Comparison of ENCODE assay signal across 29 cellular contexts in genomic region chr12:85971800-85972199, GRCh38.
DNase-seq lines count a peak whose midpoint lies in the region; ATAC-seq and TF ChIP-seq lines count a peak whose summit lies in the region.
"Had no signal": no experiment of that assay in that cellular context is flagged by ENCODE, and none has a peak within 500 bp of the region (broad histone marks: within the 10 kb centered on the region; RNA-seq: fewer than 3 reads in every experiment).

No MANE protein-coding gene starts in this region.

- H2AFZ ChIP-seq in IMR-90 (replicated peaks; ENCODE audit: low read length, poor library complexity): no peak overlapping the region

- TF ChIP-seq RAD21 in IMR-90 (IDR thresholded peaks at IDR 0.05; ENCODE audit: low read length): no peak

- H3K18ac ChIP-seq in IMR-90 (ENCODE audit: low read depth, low read length): no peak overlapping the region

- no peak overlapping the region for H3K4me3 ChIP-seq in A673 (ENCODE audit: low read depth, low read length, poor library complexity, severe bottlenecking)
- H3K4me3 ChIP-seq in IMR-90 (ENCODE audit: insufficient read depth, low read depth, low read length): no peak overlapping the region
- no peak overlapping the region for H3K4me3 ChIP-seq in astrocyte of the spinal cord (ENCODE audit: low read depth, low read length)
- H3K4me3 ChIP-seq in fibroblast of the aortic adventitia (ENCODE audit: low read depth, low read length): no peak overlapping the region
- no peak overlapping the region for H3K4me3 ChIP-seq in CD4-positive, alpha-beta memory T cell (ENCODE audit: low read length in 2 of 2)
- H3K4me3 ChIP-seq: heart left ventricle, prostate gland, sigmoid colon, tibial nerve had no signal

- H2BK120ac ChIP-seq in IMR-90 (ENCODE audit: low read depth, low read length): no peak overlapping the region

- no peak overlapping the region for H4K91ac ChIP-seq in IMR-90 (ENCODE audit: insufficient read depth, low read depth, low read length)

- no peak for TF ChIP-seq POLR2A in IMR-90 (IDR thresholded peaks at IDR 0.05; ENCODE audit: low read depth, low read length)

- H3K56ac ChIP-seq in IMR-90 (ENCODE audit: extremely low read depth, insufficient read depth, low read length): no peak overlapping the region

- H3K36me3 ChIP-seq in A673 (ENCODE audit: insufficient read depth, low read length, poor library complexity, severe bottlenecking): no peaks in the 10 kb centered on the region
- H3K36me3 ChIP-seq in IMR-90 (ENCODE audit: control insufficient read depth, insufficient read depth, low read length): no peaks in the 10 kb centered on the region
- H3K36me3 ChIP-seq in CD4-positive, alpha-beta memory T cell (ENCODE audit: insufficient read depth, low read length): no peaks in the 10 kb centered on the region
- H3K36me3 ChIP-seq: heart left ventricle, neutrophil, prostate gland, sigmoid colon, tibial nerve had no signal

- no peaks in the 10 kb centered on the region for H3K27me3 Mint-ChIP-seq in CD4-positive, alpha-beta memory T cell
- H3K27me3 Mint-ChIP-seq: activated CD8-positive, alpha-beta T cell treated with anti-CD3 and anti-CD28 coated beads for 36 hours; CD4-positive, CD25-positive, alpha-beta regulatory T cell; naive B cell had no signal

- H4K20me1 ChIP-seq in IMR-90 (ENCODE audit: insufficient read depth, low read length): no peaks in the 10 kb centered on the region

- no peaks in the 10 kb centered on the region for H3K4me1 ChIP-seq in A673 (ENCODE audit: insufficient read depth, low read length, poor library complexity, severe bottlenecking)
- H3K4me1 ChIP-seq in IMR-90 (ENCODE audit: control insufficient read depth, insufficient read depth, low read length): no peaks in the 10 kb centered on the region
- no peaks in the 10 kb centered on the region for H3K4me1 ChIP-seq in CD4-positive, alpha-beta memory T cell (ENCODE audit: insufficient read depth, low read length)
- H3K4me1 ChIP-seq: heart left ventricle, prostate gland, sigmoid colon, tibial nerve had no signal

- H2BK5ac ChIP-seq in IMR-90 (ENCODE audit: low read depth, low read length, poor library complexity, severe bottlenecking): no peak overlapping the region

- BruUV-seq in A673 (replicated peaks; lab: Mats Ljungman, UMichigan) (no TSS peak), IMR-90 (replicated peaks; lab: Mats Ljungman, UMichigan) (no TSS peak)

- peak; percentile 21 for DNase-seq in A673 (ENCODE audit: low spot score)
- no peak for DNase-seq in IMR-90
- DNase-seq in astrocyte of the spinal cord (ENCODE audit: low read depth, low spot score): no peak
- DNase-seq in fibroblast of the aortic adventitia (ENCODE audit: low read depth): peak; percentile 13
- DNase-seq in ACHN: no peak
- DNase-seq in pons (ENCODE audit: low spot score): no peak
- no peak for DNase-seq in CD4-positive, alpha-beta memory T cell
- DNase-seq: activated CD8-positive, alpha-beta T cell treated with anti-CD3 and anti-CD28 coated beads for 36 hours; activated naive CD4-positive, alpha-beta T cell treated with anti-CD3 and anti-CD28 coated beads for 36 hours; CD4-positive, CD25-positive, alpha-beta regulatory T cell; effector CD8-positive, alpha-beta T cell; erythroblast; foreskin fibroblast; heart left ventricle; left ventricle myocardium superior; midbrain; naive B cell; NCI-H1092; NCI-H1694 treated with DMSO at 0.1 percent for 48 hours; NCI-H2171 treated with DMSO at 0.1 percent for 48 hours; NCI-H510A; OCI-M1; Right ventricle myocardium superior; sigmoid colon; stimulated activated CD4-positive, alpha-beta T cell treated with anti-CD3 and anti-CD28 coated beads, Interleukin-4, amount 100 ng/mL, for 4 hours had no signal

- H3K9ac ChIP-seq in IMR-90 (ENCODE audit: low read depth, low read length): no peak overlapping the region

- no peak overlapping the region for H4K5ac ChIP-seq in IMR-90 (ENCODE audit: low read depth, low read length)

- POLR2A ChIA-PET in A673 (lab: Charles Lee; ENCODE audit: low non-redundant PET): no interaction called here
- POLR2A ChIA-PET in IMR-90 (lab: Charles Lee; ENCODE audit: unreplicated experiment): no interaction called here
- POLR2A ChIA-PET in CD4-positive, alpha-beta memory T cell (lab: Charles Lee; ENCODE audit: partially characterized antibody): no interaction called here

- no peak overlapping the region for H3K4ac ChIP-seq in IMR-90 (ENCODE audit: low read depth, low read length)

- no peaks in the 10 kb centered on the region for H3K9me1 ChIP-seq in IMR-90 (ENCODE audit: insufficient read depth, low read length)

- in situ Hi-C loops in IMR-90 (cut with MboI; ENCODE audit: low sequenced_read_pairs) (loop anchor here (25.0 kb wide), 1 partner anchor 941 kb away; no protein-coding TSS in a partner anchor), astrocyte of the spinal cord (cut with HindIII; ENCODE audit: low sequenced_read_pairs) (no loop called here), ACHN (cut with HindIII; ENCODE audit: low pct_ligation_motif_present, low pct_unique_long_range_greater_than_20kb, low sequenced_read_pairs) (no loop called here)

- no peak overlapping the region for H3K23ac ChIP-seq in IMR-90 (ENCODE audit: low read depth, low read length)

- intact Hi-C loops in A673 (cut with micrococcal nuclease; ENCODE audit: unreplicated experiment): no loop called here
- intact Hi-C loops in IMR-90 (cut with micrococcal nuclease): loop anchor here (5.0 kb wide), 1 partner anchor 941 kb away; no protein-coding TSS in a partner anchor
- intact Hi-C loops in CD4-positive, alpha-beta memory T cell (cut with micrococcal nuclease): no loop called here

- H3K4me3 Mint-ChIP-seq in CD4-positive, alpha-beta memory T cell: no peak overlapping the region
- H3K4me3 Mint-ChIP-seq: activated CD8-positive, alpha-beta T cell treated with anti-CD3 and anti-CD28 coated beads for 36 hours; activated naive CD4-positive, alpha-beta T cell treated with anti-CD3 and anti-CD28 coated beads for 36 hours; CD4-positive, CD25-positive, alpha-beta regulatory T cell; naive B cell had no signal

- no peak overlapping the region for H3K14ac ChIP-seq in IMR-90 (replicated peaks; ENCODE audit: low read depth, low read length)

- no peaks in the 10 kb centered on the region for H3K9me3 Mint-ChIP-seq in CD4-positive, alpha-beta memory T cell
- H3K9me3 Mint-ChIP-seq: activated CD8-positive, alpha-beta T cell treated with anti-CD3 and anti-CD28 coated beads for 36 hours; activated naive CD4-positive, alpha-beta T cell treated with anti-CD3 and anti-CD28 coated beads for 36 hours; naive B cell had no signal

- H3K27ac Mint-ChIP-seq in CD4-positive, alpha-beta memory T cell: no peak overlapping the region
- H3K27ac Mint-ChIP-seq: activated CD8-positive, alpha-beta T cell treated with anti-CD3 and anti-CD28 coated beads for 36 hours; activated naive CD4-positive, alpha-beta T cell treated with anti-CD3 and anti-CD28 coated beads for 36 hours; CD4-positive, CD25-positive, alpha-beta regulatory T cell; naive B cell had no signal

- H2AK9ac ChIP-seq in IMR-90 (replicated peaks; ENCODE audit: low read depth, low read length, poor library complexity): no peak overlapping the region

- H2AK5ac ChIP-seq in IMR-90 (ENCODE audit: low read depth, low read length): no peak overlapping the region

- H3K4me2 ChIP-seq in IMR-90 (ENCODE audit: low read depth, low read length): no peak overlapping the region

- H3K9me3 ChIP-seq in A673 (ENCODE audit: low read depth, low read length, poor library complexity, severe bottlenecking) (no peaks in the 10 kb centered on the region), IMR-90 (ENCODE audit: control insufficient read depth, insufficient read depth, low read length) (no peaks in the 10 kb centered on the region)
- no peaks in the 10 kb centered on the region for H3K9me3 ChIP-seq in CD4-positive, alpha-beta memory T cell (ENCODE audit: control insufficient read depth in 1 of 2, low read length in 2 of 2)
- H3K9me3 ChIP-seq: heart left ventricle, neutrophil, prostate gland, sigmoid colon, tibial nerve had no signal

- H2BK20ac ChIP-seq in IMR-90 (ENCODE audit: low read depth, low read length): no peak overlapping the region

- no peaks in the 10 kb centered on the region for H3K79me1 ChIP-seq in IMR-90 (ENCODE audit: low read depth in 1 of 2, low read length in 2 of 2)

- no peak overlapping the region for H3K27ac ChIP-seq in A673 (ENCODE audit: low read depth, low read length, poor library complexity, severe bottlenecking)
- no peak overlapping the region for H3K27ac ChIP-seq in IMR-90 (ENCODE audit: insufficient read depth, low read length)
- H3K27ac ChIP-seq in CD4-positive, alpha-beta memory T cell (ENCODE audit: low read depth, low read length): no peak overlapping the region
- H3K27ac ChIP-seq: heart left ventricle, neutrophil, prostate gland, sigmoid colon, tibial nerve had no signal

- dilution Hi-C loops in IMR-90 (cut with HindIII; ENCODE audit: low sequenced_read_pairs, unreplicated experiment): no loop called here

- H2BK15ac ChIP-seq in IMR-90 (ENCODE audit: low read depth, low read length): no peak overlapping the region

- H3K27me3 ChIP-seq in A673 (replicated peaks; ENCODE audit: insufficient read depth, low read depth, low read length, poor library complexity) (no peaks in the 10 kb centered on the region), IMR-90 (ENCODE audit: control insufficient read depth, insufficient read depth, low read length) (no peaks in the 10 kb centered on the region)
- H3K27me3 ChIP-seq in CD4-positive, alpha-beta memory T cell (ENCODE audit: insufficient read depth, low read length): no peaks in the 10 kb centered on the region
- H3K27me3 ChIP-seq: heart left ventricle, neutrophil, sigmoid colon, tibial nerve had no signal

- no peaks in the 10 kb centered on the region for H3K36me3 Mint-ChIP-seq in CD4-positive, alpha-beta memory T cell
- H3K36me3 Mint-ChIP-seq: CD4-positive, CD25-positive, alpha-beta regulatory T cell; naive B cell had no signal

- ATAC-seq in IMR-90 (ENCODE audit: low read depth): no peak
- ATAC-seq in activated CD4-positive, CD25-positive, alpha-beta regulatory T cell treated with anti-CD3 and anti-CD28 coated beads, Interleukin-2, amount 50 U/mL, for 24 hours: no peak
- ATAC-seq: activated CD8-positive, alpha-beta T cell treated with anti-CD3 and anti-CD28 coated beads for 36 hours; heart left ventricle; left ventricle myocardium superior had no signal

- H4K8ac ChIP-seq in IMR-90 (ENCODE audit: low read depth in 2 of 2, low read length in 2 of 2): no peak overlapping the region

- H3K4me1 Mint-ChIP-seq in CD4-positive, alpha-beta memory T cell: no peaks in the 10 kb centered on the region
- H3K4me1 Mint-ChIP-seq: CD4-positive, CD25-positive, alpha-beta regulatory T cell; naive B cell had no signal

- CTCF ChIA-PET in A673 (lab: Charles Lee) (no interaction called here), IMR-90 (lab: Yijun Ruan, JAX) (interaction anchor here (0.6 kb wide), 1 partner anchor 25 kb away, joined by 3 read pairs; no protein-coding TSS in a partner anchor)
- CTCF ChIA-PET in CD4-positive, alpha-beta memory T cell (lab: Charles Lee; ENCODE audit: partially characterized antibody): no interaction called here

- peak; percentile 47 for TF ChIP-seq CTCF in A673 (conservative IDR thresholded peaks at IDR 0.05; ENCODE audit: low read depth, low read length)
- peak; percentile 12; the same call in 1 of the 2 replicates for TF ChIP-seq CTCF in IMR-90 (conservative IDR thresholded peaks at IDR 0.05; ENCODE audit: low read depth, low read length)
- peak; percentile 18 for TF ChIP-seq CTCF in astrocyte of the spinal cord (IDR thresholded peaks at IDR 0.05; ENCODE audit: low read depth, low read length)
- TF ChIP-seq CTCF in fibroblast of the aortic adventitia (IDR thresholded peaks at IDR 0.05; ENCODE audit: insufficient read depth, low read length): peak; percentile 35

Comparison
In these comparisons a context has a peak if more than half of its experiments do, and no peak if none do; other contexts are left out.
1. DNase-seq: peak in A673 (single experiment) and fibroblast of the aortic adventitia (single experiment); none in IMR-90 (single experiment), astrocyte of the spinal cord (single experiment), ACHN (single experiment), pons (single experiment) and CD4-positive, alpha-beta memory T cell (0 of 5).
2. Peak in every context shown above with its lines, with median percentiles within 50 percentile points of each other: CTCF ChIP-seq.